In the genomic region with DNA sequence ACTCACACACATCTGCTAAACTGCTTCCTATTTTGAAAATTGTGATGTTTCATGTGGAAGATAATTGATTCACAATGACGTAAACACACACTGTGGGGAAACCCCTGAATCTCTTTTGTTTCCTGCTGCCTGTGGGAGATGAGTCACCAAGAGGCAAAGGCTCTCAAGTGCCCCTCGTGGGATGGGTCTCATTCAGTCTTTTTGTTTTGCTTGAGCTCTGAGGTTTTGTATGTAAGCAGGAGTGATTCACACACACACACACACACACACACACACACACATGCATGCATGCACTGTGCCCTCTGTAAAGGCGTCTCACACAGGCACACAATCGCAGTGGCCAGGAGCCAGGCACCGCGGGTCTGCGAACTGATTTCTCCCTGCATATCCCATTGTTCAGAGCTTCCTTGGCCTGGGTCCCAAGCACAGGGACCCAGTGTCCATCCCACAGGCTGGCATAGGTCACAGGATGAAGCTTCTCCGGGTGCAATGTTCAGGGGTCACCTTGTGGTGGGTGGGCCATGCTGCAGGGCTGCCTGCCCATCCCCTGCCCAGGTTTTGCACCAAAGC, we compare ENCODE assay signal across 7 cellular contexts. TPM values are rescaled to one million over a fixed set of nuclear protein-coding genes. Genes with fewer than 3 reads are reported as not detected.
DNase-seq lines count a peak whose midpoint lies in the region; ATAC-seq and TF ChIP-seq lines count a peak whose summit lies in the region.

No MANE protein-coding gene starts in this region.

- ATAC-seq in GM18873 (IDR thresholded peaks at IDR 0.05; ENCODE audit: low FRiP score, unreplicated experiment) (peak; percentile 82), HG02981 (IDR thresholded peaks at IDR 0.05; ENCODE audit: unreplicated experiment) (peak; percentile 89)

- no peaks in the 10 kb centered on the region for H3K36me3 Mint-ChIP-seq in CD14-positive monocyte

- no peak overlapping the region for H3K4me3 Mint-ChIP-seq in CD14-positive monocyte

- TF ChIP-seq CTCF in foreskin fibroblast (IDR thresholded peaks at IDR 0.05; ENCODE audit: low read depth, low read length) (no peak), CD14-positive monocyte (IDR thresholded peaks at IDR 0.05) (no peak)

- H3K9me3 Mint-ChIP-seq in CD14-positive monocyte, result peaks cover 0 to 2% (median 0%) of the 10 kb centered on the region in 7 donors

- peaks cover 6% of the 10 kb centered on the region for H3K4me1 Mint-ChIP-seq in CD14-positive monocyte

- peak overlapping the region in 1 of 7 donors; percentile 83 for H3K27ac Mint-ChIP-seq in CD14-positive monocyte

- intact Hi-C loops in CD14-positive monocyte (cut with micrococcal nuclease), result no loop called here

- no peak overlapping the region for H3K4me3 ChIP-seq in foreskin fibroblast (ENCODE audit: low read depth in 1 of 2, low read length in 2 of 2)

- H3K27me3 Mint-ChIP-seq in CD14-positive monocyte (ENCODE audit: low read depth in 3 of 3), result peaks cover 0 to 3% (median 1%) of the 10 kb centered on the region in 3 donors

- peak; percentile 82 for DNase-seq in NCI-H69 (lab: John Stamatoyannopoulos, UW)
- DNase-seq in activated T-cell treated with anti-CD3 and anti-CD28 coated beads for 48 hours (ENCODE audit: low read depth), result peak; percentile 54
- peak; percentile 43 to 48 for DNase-seq in foreskin fibroblast
- peak; percentile 63 to 78 for DNase-seq in stimulated activated CD4-positive, alpha-beta T cell treated with anti-CD3 and anti-CD28 coated beads, Interleukin-2, amount 100 ng/mL, for 24 hours
- no peak for DNase-seq in CD14-positive monocyte (ENCODE audit: low spot score)

RNA-seq across cellular contexts. Expression of a gene that starts 12.1 kb away (rescaled TPM):
- not detected for polyA plus RNA-seq in CD14-positive monocyte
